In the genomic region with DNA sequence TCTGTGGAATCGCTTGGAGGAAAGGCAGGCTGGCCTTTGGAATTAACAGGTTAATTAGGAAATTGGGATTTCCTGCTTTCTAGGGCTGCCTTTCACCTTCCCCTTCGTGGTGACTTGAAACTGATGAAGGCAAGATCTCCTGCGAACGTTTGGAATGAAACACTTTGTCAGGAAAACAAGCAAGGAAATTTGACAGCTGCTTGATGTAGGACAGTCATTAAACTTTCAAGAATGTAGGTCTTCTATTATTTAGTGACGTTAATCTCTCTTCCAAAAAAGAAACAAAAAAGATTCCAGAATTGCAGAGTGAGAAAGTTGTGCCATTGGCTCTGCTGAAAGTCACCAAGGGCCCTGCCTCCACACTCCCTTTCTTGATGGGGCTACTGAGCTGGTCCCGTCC, we compare ENCODE assay signal across 26 cellular contexts.
DNase-seq lines count a peak whose midpoint lies in the region; ATAC-seq and TF ChIP-seq lines count a peak whose summit lies in the region.
"Had no signal": no experiment of that assay in that cellular context is flagged by ENCODE, and none has a peak within 500 bp of the region (broad histone marks: within the 10 kb centered on the region; RNA-seq: fewer than 3 reads in every experiment).

No MANE protein-coding gene starts in this region.

- POLR2A ChIA-PET in A673 (lab: Charles Lee; ENCODE audit: low non-redundant PET), result no interaction called here
- POLR2A ChIA-PET in PC-3 (lab: Charles Lee; ENCODE audit: unreplicated experiment), result no interaction called here

- H3K9me2 ChIP-seq in PC-3 (replicated peaks; ENCODE audit: low read length), result no peaks in the 10 kb centered on the region

- H3K4me3 Mint-ChIP-seq in activated T-helper 1 cell treated with anti-CD3 and anti-CD28 coated beads, Interleukin-12 subunit alpha, Interleukin-12 subunit beta, Interleukin-2, Interleukin-4 antibody, amounts not matched to agents 30 ng/mL and 10 ng/mL and 1 ng/mL, durations not matched to agents 14 hours and 24 hours and 36 hours, result no peak overlapping the region
- H3K4me3 Mint-ChIP-seq: B cell; CD8-positive, alpha-beta T cell had no signal

- no peak for ATAC-seq in PC-3
- ATAC-seq: CD8-positive, alpha-beta T cell had no signal

- H3K4me3 ChIP-seq in A673 (ENCODE audit: low read depth, low read length, poor library complexity, severe bottlenecking) (no peak overlapping the region), adrenal gland (no peak overlapping the region), fibroblast of villous mesenchyme (ENCODE audit: low read depth, low read length) (no peak overlapping the region), sigmoid colon (no peak overlapping the region), PC-3 (ENCODE audit: low read length) (no peak overlapping the region), esophagus squamous epithelium (no peak overlapping the region)
- H3K4me3 ChIP-seq: MG63 had no signal

- DNase-seq in A673 (ENCODE audit: low spot score) (no peak), adrenal gland (no peak), fibroblast of villous mesenchyme (ENCODE audit: low read depth) (peak; percentile 56), sigmoid colon (no peak), T-helper 2 cell (no peak), PC-3 (no peak), esophagus squamous epithelium (lab: John Stamatoyannopoulos, UW) (no peak)
- DNase-seq in activated T-helper 1 cell treated with anti-CD3 and anti-CD28 coated beads, Interleukin-12 subunit alpha, Interleukin-12 subunit beta, Interleukin-2, Interleukin-4 antibody, amounts not matched to agents 30 ng/mL and 10 ng/mL and 1 ng/mL, durations not matched to agents 14 hours and 24 hours and 36 hours (ENCODE audit: low spot score), result no peak
- DNase-seq: Caco-2; CD8-positive, alpha-beta T cell; DMS 273 treated with DMSO at 0.1 percent for 48 hours; DMS79; GF-D8; HCEC 1CT; IMR-90; KG1; MG63; NCI-H2029; NCI-H446 treated with DMSO at 0.1 percent for 48 hours; NCI-H526; NCI-H82; NK-92 treated with Interleukin-12 subunit alpha and Interleukin-12 subunit beta, amount 100 ng/mL, for 24 hours; SHP77 had no signal

- H3K36me3 ChIP-seq in A673 (ENCODE audit: insufficient read depth, low read length, poor library complexity, severe bottlenecking) (no peaks in the 10 kb centered on the region), adrenal gland (replicated peaks in 1 of 2) (no peaks in the 10 kb centered on the region), sigmoid colon (no peaks in the 10 kb centered on the region), PC-3 (ENCODE audit: low read depth, low read length) (no peaks in the 10 kb centered on the region), esophagus squamous epithelium (no peaks in the 10 kb centered on the region)
- H3K36me3 ChIP-seq: MG63 had no signal

- no peak overlapping the region for H2AFZ ChIP-seq in PC-3 (ENCODE audit: low read length)

- H3K79me2 ChIP-seq in PC-3 (ENCODE audit: low read length), result peaks cover 6% of the 10 kb centered on the region; the same call in 1 of the 2 replicates

- peaks cover 17% of the 10 kb centered on the region for H3K27me3 ChIP-seq in A673 (replicated peaks; ENCODE audit: insufficient read depth, low read depth, low read length, poor library complexity)
- H3K27me3 ChIP-seq in adrenal gland, result no peaks in the 10 kb centered on the region
- H3K27me3 ChIP-seq in sigmoid colon, result no peaks in the 10 kb centered on the region
- H3K27me3 ChIP-seq in PC-3 (ENCODE audit: low read length), result no peaks in the 10 kb centered on the region
- H3K27me3 ChIP-seq in esophagus squamous epithelium, result no peaks in the 10 kb centered on the region
- H3K27me3 ChIP-seq: MG63 had no signal

- peaks cover 19% of the 10 kb centered on the region for H3K4me1 ChIP-seq in A673 (ENCODE audit: insufficient read depth, low read length, poor library complexity, severe bottlenecking)
- peaks cover 0 to 10% of the 10 kb centered on the region in 2 donors for H3K4me1 ChIP-seq in adrenal gland (replicated peaks in 1 of 2)
- H3K4me1 ChIP-seq in sigmoid colon, result peaks cover 0 to 33% (median 18%) of the 10 kb centered on the region in 4 donors
- peaks cover 17% of the 10 kb centered on the region for H3K4me1 ChIP-seq in PC-3 (ENCODE audit: insufficient read depth, low read length)
- peaks cover 0 to 11% (median 8%) of the 10 kb centered on the region in 3 donors for H3K4me1 ChIP-seq in esophagus squamous epithelium
- H3K4me1 ChIP-seq: Caco-2 had no signal

- TF ChIP-seq EP300 in sigmoid colon (IDR thresholded peaks at IDR 0.05), result no peak

- H3K9me3 ChIP-seq in A673 (ENCODE audit: low read depth, low read length, poor library complexity, severe bottlenecking) (no peaks in the 10 kb centered on the region), adrenal gland (replicated peaks in 1 of 3) (no peaks in the 10 kb centered on the region), sigmoid colon (no peaks in the 10 kb centered on the region), PC-3 (ENCODE audit: low read length) (no peaks in the 10 kb centered on the region), esophagus squamous epithelium (no peaks in the 10 kb centered on the region)
- H3K9me3 ChIP-seq: Caco-2, MG63 had no signal

- no peaks in the 10 kb centered on the region for H3K9me3 Mint-ChIP-seq in activated T-helper 1 cell treated with anti-CD3 and anti-CD28 coated beads, Interleukin-12 subunit alpha, Interleukin-12 subunit beta, Interleukin-2, Interleukin-4 antibody, amounts not matched to agents 30 ng/mL and 10 ng/mL and 1 ng/mL, durations not matched to agents 14 hours and 24 hours and 36 hours
- H3K9me3 Mint-ChIP-seq: CD8-positive, alpha-beta T cell had no signal

- H3K27ac ChIP-seq in A673 (ENCODE audit: low read depth, low read length, poor library complexity, severe bottlenecking) (peak overlapping the region; percentile 18), adrenal gland (peak overlapping the region in 3 of 5 donors; percentile 42 to 60 (median 60)), sigmoid colon (peak overlapping the region; percentile 15 to 67 (median 37)), PC-3 (ENCODE audit: low read length) (no peak overlapping the region), esophagus squamous epithelium (no peak overlapping the region)
- H3K27ac ChIP-seq: C4-2B, RWPE1 had no signal

- no peaks in the 10 kb centered on the region for H3F3A ChIP-seq in PC-3 (ENCODE audit: low read length, unreplicated experiment)

- CTCF ChIA-PET in A673 (lab: Charles Lee), result no interaction called here
- CTCF ChIA-PET in PC-3 (lab: Charles Lee), result no interaction called here

- no peak overlapping the region for H3K9ac ChIP-seq in PC-3 (ENCODE audit: low read length)

- WGBS in adrenal gland, 4 donors, result 31 to 43% (median 41%) methylated on average over 6 of the region's 6 CpGs
- WGBS in sigmoid colon, 2 donors, result 60 to 75% methylated on average over 6 of the region's 6 CpGs
- WGBS in esophagus squamous epithelium, 2 donors, result 46% methylated on average over 6 of the region's 6 CpGs

- BruUV-seq in A673 (replicated peaks; lab: Mats Ljungman, UMichigan) (no TSS peak), PC-3 (replicated peaks; lab: Mats Ljungman, UMichigan) (no TSS peak)

- no peak for TF ChIP-seq CTCF in A673 (conservative IDR thresholded peaks at IDR 0.05; ENCODE audit: low read depth, low read length)
- no peak for TF ChIP-seq CTCF in adrenal gland (IDR thresholded peaks at IDR 0.05)
- no peak for TF ChIP-seq CTCF in fibroblast of villous mesenchyme (IDR thresholded peaks at IDR 0.05; ENCODE audit: insufficient read depth, low read depth, low read length)
- no peak for TF ChIP-seq CTCF in sigmoid colon (IDR thresholded peaks at IDR 0.05)
- TF ChIP-seq CTCF in PC-3 (conservative IDR thresholded peaks at IDR 0.05; ENCODE audit: low read depth, low read length), result no peak
- no peak for TF ChIP-seq CTCF in esophagus squamous epithelium (IDR thresholded peaks at IDR 0.05)

- TF ChIP-seq POLR2A in adrenal gland (IDR thresholded peaks at IDR 0.05) (no peak), sigmoid colon (IDR thresholded peaks at IDR 0.05) (no peak), esophagus squamous epithelium (IDR thresholded peaks at IDR 0.05) (no peak)

- H3K27me3 Mint-ChIP-seq in activated T-helper 1 cell treated with anti-CD3 and anti-CD28 coated beads, Interleukin-12 subunit alpha, Interleukin-12 subunit beta, Interleukin-2, Interleukin-4 antibody, amounts not matched to agents 30 ng/mL and 10 ng/mL and 1 ng/mL, durations not matched to agents 14 hours and 24 hours and 36 hours (ENCODE audit: insufficient read depth), result peaks cover 4% of the 10 kb centered on the region
- H3K27me3 Mint-ChIP-seq: B cell had no signal

- H3K27ac Mint-ChIP-seq in activated T-helper 1 cell treated with anti-CD3 and anti-CD28 coated beads, Interleukin-12 subunit alpha, Interleukin-12 subunit beta, Interleukin-2, Interleukin-4 antibody, amounts not matched to agents 30 ng/mL and 10 ng/mL and 1 ng/mL, durations not matched to agents 14 hours and 24 hours and 36 hours, result no peak overlapping the region
- H3K27ac Mint-ChIP-seq: B cell; CD8-positive, alpha-beta T cell had no signal

- peaks cover 2% of the 10 kb centered on the region for H3K36me3 Mint-ChIP-seq in activated T-helper 1 cell treated with anti-CD3 and anti-CD28 coated beads, Interleukin-12 subunit alpha, Interleukin-12 subunit beta, Interleukin-2, Interleukin-4 antibody, amounts not matched to agents 30 ng/mL and 10 ng/mL and 1 ng/mL, durations not matched to agents 14 hours and 24 hours and 36 hours (ENCODE audit: low read depth)
- H3K36me3 Mint-ChIP-seq: CD8-positive, alpha-beta T cell had no signal

- H3K4me1 Mint-ChIP-seq in activated T-helper 1 cell treated with anti-CD3 and anti-CD28 coated beads, Interleukin-12 subunit alpha, Interleukin-12 subunit beta, Interleukin-2, Interleukin-4 antibody, amounts not matched to agents 30 ng/mL and 10 ng/mL and 1 ng/mL, durations not matched to agents 14 hours and 24 hours and 36 hours (ENCODE audit: low read depth), result no peaks in the 10 kb centered on the region
- H3K4me1 Mint-ChIP-seq: B cell had no signal

- no peaks in the 10 kb centered on the region for H4K20me1 ChIP-seq in PC-3 (ENCODE audit: low read length)

- no peak overlapping the region for H3K4me2 ChIP-seq in PC-3 (ENCODE audit: low read length)

- intact Hi-C loops in A673 (cut with micrococcal nuclease; ENCODE audit: unreplicated experiment), result no loop called here
- intact Hi-C loops in adrenal gland (cut with DNase I), result loop anchor here in 1 of 2 donors (10.0 kb wide), 1 partner anchor 47 kb away; no protein-coding TSS in a partner anchor
- intact Hi-C loops in sigmoid colon (cut with DNase I), result no loop called here
- intact Hi-C loops in activated T-helper 1 cell treated with anti-CD3 and anti-CD28 coated beads, Interleukin-12 subunit alpha, Interleukin-12 subunit beta, Interleukin-2, Interleukin-4 antibody, amounts not matched to agents 30 ng/mL and 10 ng/mL and 1 ng/mL, durations not matched to agents 14 hours and 24 hours and 36 hours (cut with micrococcal nuclease), result no loop called here
- intact Hi-C loops in PC-3 (cut with micrococcal nuclease), result no loop called here
- intact Hi-C loops in esophagus squamous epithelium (cut with DNase I), result loop anchor here (10.0 kb wide), 1 partner anchor 207 kb away; the partner anchor contains the start of gene NHS

Comparison
In these comparisons a context has a peak if more than half of its experiments do, and no peak if none do; other contexts are left out.
1. H3K27ac ChIP-seq: peak in A673 (single experiment), adrenal gland (3 of 5) and sigmoid colon (4 of 4); none in PC-3 (single experiment) and esophagus squamous epithelium (0 of 4).